ENCODE assay signal across 13 cellular contexts in the genomic region with DNA sequence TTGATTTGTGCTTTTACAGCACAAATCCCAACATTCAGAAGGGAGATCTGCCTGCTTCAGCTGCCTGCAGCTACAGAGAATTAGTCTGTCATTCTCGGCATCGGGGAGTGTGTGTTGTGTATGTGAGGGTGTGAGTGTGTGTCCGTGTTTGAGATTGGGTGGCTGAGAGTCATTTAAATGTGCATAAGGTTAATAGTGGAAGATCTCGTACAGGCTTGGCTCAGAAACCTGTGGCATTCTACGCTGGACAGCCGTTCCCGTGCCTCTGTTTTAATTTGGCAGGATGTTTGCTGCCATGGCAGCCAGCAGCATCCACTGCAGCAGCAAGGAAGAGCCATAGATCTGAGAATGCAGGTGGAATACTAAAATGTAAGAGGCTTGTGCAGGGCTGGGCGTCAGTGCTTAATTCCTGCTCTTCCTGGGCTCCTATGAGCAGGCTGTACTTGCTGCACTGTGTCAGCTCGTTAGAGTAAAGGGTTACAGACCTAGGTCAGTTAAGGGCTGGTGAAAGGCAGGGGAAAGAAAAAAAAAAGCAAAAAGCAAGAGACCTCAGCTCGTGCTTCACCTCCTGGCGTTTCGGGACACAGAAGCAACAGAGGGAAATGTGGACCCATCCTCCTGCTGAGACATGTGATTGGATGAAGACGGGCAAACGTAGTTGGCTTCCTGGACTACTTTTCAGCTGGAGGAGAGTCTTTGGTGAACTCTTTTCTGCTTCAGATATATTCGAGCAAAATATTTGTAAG.
A peak's percentile ranks its signal among the peaks of the same experiment; 100 is the strongest.
DNase-seq lines count a peak whose midpoint lies in the region; ATAC-seq, FAIRE-seq and TF ChIP-seq lines count a peak whose summit lies in the region.
"Had no signal": no experiment of that assay in that cellular context is flagged by ENCODE, and none has a peak within 500 bp of the region (broad histone marks: within the 10 kb centered on the region; RNA-seq: fewer than 3 reads in every experiment).

No MANE protein-coding gene starts in this region.

- peak overlapping the region; percentile 24 for H3K27ac ChIP-seq in VCaP
- H3K27ac ChIP-seq in left ventricle myocardium inferior (replicated peaks): no peak overlapping the region

- TF ChIP-seq CTCF in NB4 (IDR thresholded peaks at IDR 0.05; ENCODE audit: low read depth, low read length) (no peak), VCaP (conservative IDR thresholded peaks at IDR 0.05) (no peak), left ventricle myocardium inferior (IDR thresholded peaks at IDR 0.05; ENCODE audit: borderline replicate concordance) (no peak)

- peaks cover 2% of the 10 kb centered on the region for H3K9me3 ChIP-seq in left ventricle myocardium inferior (replicated peaks)

- H3K36me3 ChIP-seq in left ventricle myocardium inferior: no peaks in the 10 kb centered on the region
- H3K36me3 ChIP-seq: spleen had no signal

- TF ChIP-seq POLR2A in NB4 (IDR thresholded peaks at IDR 0.05; ENCODE audit: extremely low read depth, insufficient read length): no peak
- TF ChIP-seq POLR2A in H54 (IDR thresholded peaks at IDR 0.05; ENCODE audit: low read depth, low read length): no peak

- no peak for ATAC-seq in GM19452 (IDR thresholded peaks at IDR 0.05; ENCODE audit: unreplicated experiment)

- DNase-seq in NB4 (ENCODE audit: low read depth) (peak; percentile 41), left ventricle myocardium inferior (no peak), putamen (ENCODE audit: low spot score) (peak; percentile 49), COLO668 (lab: John Stamatoyannopoulos, UW; ENCODE audit: unreplicated experiment) (no peak), H54 (ENCODE audit: insufficient read length, low spot score) (no peak), Kasumi-1 (lab: John Stamatoyannopoulos, UW) (no peak)
- DNase-seq: activated CD8-positive, alpha-beta memory T cell treated with anti-CD3 and anti-CD28 coated beads, Interleukin-2, amount 50 U/mL, for 48 hours; DND-41; NCI-H1930; spleen; stimulated activated naive B cell treated with anti-CD40 and anti-IgM and Interleukin-4, amounts not matched to agents 10 μg/mL and 1 μg/mL and 100 μg/mL, for 72 hours had no signal

- intact Hi-C loops in left ventricle myocardium inferior (cut with micrococcal nuclease): no loop called here

- FAIRE-seq in H54 (lab: Jason Lieb, UNC): no peak

- H3K4me3 ChIP-seq in NB4 (ENCODE audit: low read depth, low read length) (peak overlapping the region; percentile 60), left ventricle myocardium inferior (peak overlapping the region; percentile 37)

- H3K4me1 ChIP-seq in left ventricle myocardium inferior: no peaks in the 10 kb centered on the region

- no peaks in the 10 kb centered on the region for H3K27me3 ChIP-seq in left ventricle myocardium inferior (ENCODE audit: low read depth)
- H3K27me3 ChIP-seq: spleen had no signal

Comparison
In these comparisons a context has a peak if more than half of its experiments do, and no peak if none do; other contexts are left out.
1. DNase-seq: peak in NB4 (single experiment) and putamen (single experiment); none in left ventricle myocardium inferior (single experiment), COLO668 (single experiment), H54 (single experiment) and Kasumi-1 (0 of 2).